8 cellular contexts compared by ENCODE assay signal in genomic region chr16:4371481-4372314, GRCh38. TPM values are rescaled to one million over a fixed set of nuclear protein-coding genes. Genes with fewer than 3 reads are reported as not detected.
DNase-seq lines count a peak whose midpoint lies in the region; TF ChIP-seq lines count a peak whose summit lies in the region.

VASN (plus strand) TSS chr16:4371848; CDS start chr16:4380878, 9,030 bp downstream.

- H2AK5ac ChIP-seq in H9 (ENCODE audit: insufficient read length, low read length), result no peak within 1 kb of the TSS

- peaks cover 5 to 62% (median 14%) of the 10 kb centered on the region in 3 donors for H3K4me1 Mint-ChIP-seq in CD8-positive, alpha-beta memory T cell
- peaks cover 20 to 32% of the 10 kb centered on the region in 2 experiments for H3K4me1 Mint-ChIP-seq in H9
- peaks cover 13% of the 10 kb centered on the region for H3K4me1 Mint-ChIP-seq in activated naive CD4-positive, alpha-beta T cell treated with anti-CD3 and anti-CD28 coated beads, Interleukin-2, amount 50 U/mL, for 24 hours

- TF ChIP-seq CTCF in H9 (conservative IDR thresholded peaks at IDR 0.05), result no peak
- TF ChIP-seq CTCF in osteoblast (IDR thresholded peaks at IDR 0.05; ENCODE audit: extremely low read depth, low read depth, low read length), result no peak

- peaks cover 18% of the 10 kb centered on the region for H3K4me1 ChIP-seq in CD8-positive, alpha-beta memory T cell (ENCODE audit: insufficient read depth, low read length)
- H3K4me1 ChIP-seq in H9 (ENCODE audit: insufficient read depth, low read length) (peaks cover 8% of the 10 kb centered on the region; the same call in 1 of the 2 replicates), osteoblast (ENCODE audit: insufficient read depth, low read length) (peaks cover 57% of the 10 kb centered on the region)

- peaks cover 9% of the 10 kb centered on the region for H3K36me3 ChIP-seq in CD8-positive, alpha-beta memory T cell (ENCODE audit: insufficient read depth, low read length)
- H3K36me3 ChIP-seq in osteoblast (ENCODE audit: insufficient read depth, low read length), result peaks cover 9% of the 10 kb centered on the region

- H3K4ac ChIP-seq in H9 (ENCODE audit: low read depth, low read length), result no peak within 1 kb of the TSS

- H3K27ac ChIP-seq in CD8-positive, alpha-beta memory T cell (ENCODE audit: low read depth, low read length), result peak within 1 kb of the TSS; percentile 67
- H3K27ac ChIP-seq in H9 (ENCODE audit: insufficient read length, low read depth, low read length) (no peak within 1 kb of the TSS), osteoblast (ENCODE audit: low read depth, low read length) (peak within 1 kb of the TSS; percentile 98), temporal lobe (ENCODE audit: low read depth, low read length) (peak within 1 kb of the TSS; percentile 22)

- H4K8ac ChIP-seq in H9 (replicated peaks; ENCODE audit: insufficient read length, low read depth, low read length), result no peak within 1 kb of the TSS

- no peak within 1 kb of the TSS for H2BK120ac ChIP-seq in H9 (ENCODE audit: low read depth, low read length, poor library complexity, severe bottlenecking)

- no peak within 1 kb of the TSS for H3K18ac ChIP-seq in H9 (ENCODE audit: insufficient read length, low read depth, low read length)

- no peaks in the 10 kb centered on the region for H3K9me3 Mint-ChIP-seq in CD8-positive, alpha-beta memory T cell
- H3K9me3 Mint-ChIP-seq in H9, result no peaks in the 10 kb centered on the region
- H3K9me3 Mint-ChIP-seq in activated naive CD4-positive, alpha-beta T cell treated with anti-CD3 and anti-CD28 coated beads, Interleukin-2, amount 50 U/mL, for 24 hours, result no peaks in the 10 kb centered on the region

- H3K9me3 ChIP-seq in CD8-positive, alpha-beta memory T cell (ENCODE audit: low read length), result no peaks in the 10 kb centered on the region
- H3K9me3 ChIP-seq in H9 (ENCODE audit: control insufficient read depth, low read depth, low read length), result no peaks in the 10 kb centered on the region
- no peaks in the 10 kb centered on the region for H3K9me3 ChIP-seq in osteoblast (ENCODE audit: low read depth, low read length)

- H3K27ac Mint-ChIP-seq in CD8-positive, alpha-beta memory T cell, result peak within 1 kb of the TSS; percentile 50 to 85 (median 78)
- peak within 1 kb of the TSS in 1 of 3 experiments; percentile 67; a peak in 1 of 7 replicates for H3K27ac Mint-ChIP-seq in H9
- H3K27ac Mint-ChIP-seq in activated naive CD4-positive, alpha-beta T cell treated with anti-CD3 and anti-CD28 coated beads, Interleukin-2, amount 50 U/mL, for 24 hours, result peak within 1 kb of the TSS; percentile 68

- no peak within 1 kb of the TSS for H3K9ac ChIP-seq in H9 (ENCODE audit: extremely low read depth, insufficient read length, low read length)

- no peak within 1 kb of the TSS for H2BK12ac ChIP-seq in H9 (ENCODE audit: insufficient read length, low read depth, low read length)

- POLR2A ChIA-PET in CD8-positive, alpha-beta memory T cell (lab: Charles Lee), result no interaction called here

- no CpG with 5 or more reads among the region's 86 CpGs for WGBS in H9 (ENCODE audit: extremely low coverage, insufficient read length, low lambda C conversion rate)

- H3K4me3 ChIP-seq in CD8-positive, alpha-beta memory T cell (ENCODE audit: low read length), result peak within 1 kb of the TSS; percentile 60
- peak within 1 kb of the TSS; percentile 100 for H3K4me3 ChIP-seq in osteoblast (ENCODE audit: insufficient read depth, low read length)

- H3K4me2 ChIP-seq in H9 (ENCODE audit: insufficient read depth, insufficient read length, low read length) (peak within 1 kb of the TSS; percentile 58), osteoblast (ENCODE audit: insufficient read depth, low read length) (peak within 1 kb of the TSS; percentile 93)

- no peak within 1 kb of the TSS for H2BK15ac ChIP-seq in H9 (ENCODE audit: low read depth, low read length)

- H4K91ac ChIP-seq in H9 (ENCODE audit: insufficient read length, low read depth, low read length), result no peak within 1 kb of the TSS

- H2AFZ ChIP-seq in H9 (ENCODE audit: low read length) (no peak within 1 kb of the TSS), osteoblast (ENCODE audit: low read length) (no peak within 1 kb of the TSS)

- H3K27me3 ChIP-seq in CD8-positive, alpha-beta memory T cell (ENCODE audit: insufficient read depth, low read length, poor library complexity, severe bottlenecking), result no peaks in the 10 kb centered on the region
- H3K27me3 ChIP-seq in H9 (ENCODE audit: insufficient read depth, low read length), result no peaks in the 10 kb centered on the region
- no peaks in the 10 kb centered on the region for H3K27me3 ChIP-seq in osteoblast (ENCODE audit: insufficient read depth, low read length)

- no peaks in the 10 kb centered on the region for H3K23me2 ChIP-seq in H9 (ENCODE audit: insufficient read length, low read depth, low read length, poor library complexity, severe bottlenecking)

- no peak within 1 kb of the TSS for H3K14ac ChIP-seq in H9 (ENCODE audit: insufficient read depth, low read length)

- no peaks in the 10 kb centered on the region for H3K79me1 ChIP-seq in H9 (ENCODE audit: insufficient read depth, low read depth, low read length, poor library complexity, severe bottlenecking)

- H3K4me3 Mint-ChIP-seq in CD8-positive, alpha-beta memory T cell, result peak within 1 kb of the TSS; percentile 64 to 91 (median 81)
- peak within 1 kb of the TSS; percentile 75 to 94 for H3K4me3 Mint-ChIP-seq in H9
- H3K4me3 Mint-ChIP-seq in activated naive CD4-positive, alpha-beta T cell treated with anti-CD3 and anti-CD28 coated beads, Interleukin-2, amount 50 U/mL, for 24 hours, result peak within 1 kb of the TSS; percentile 82

- H3K56ac ChIP-seq in H9 (ENCODE audit: insufficient read length, low read depth, low read length), result no peak within 1 kb of the TSS

- H4K20me1 ChIP-seq in H9 (ENCODE audit: control insufficient read depth, insufficient read depth, insufficient read length) (no peaks in the 10 kb centered on the region), osteoblast (ENCODE audit: insufficient read depth, low read length) (peaks cover 50% of the 10 kb centered on the region)

- peaks cover 0 to 25% (median 0%) of the 10 kb centered on the region in 3 donors for H3K36me3 Mint-ChIP-seq in CD8-positive, alpha-beta memory T cell
- H3K36me3 Mint-ChIP-seq in H9 (ENCODE audit: insufficient read depth in 1 of 3, low read depth in 3 of 3), result peaks cover 0 to 3% (median 2%) of the 10 kb centered on the region in 3 experiments; a peak in 1 of 7 replicates
- no peaks in the 10 kb centered on the region for H3K36me3 Mint-ChIP-seq in activated naive CD4-positive, alpha-beta T cell treated with anti-CD3 and anti-CD28 coated beads, Interleukin-2, amount 50 U/mL, for 24 hours

- H3K79me2 ChIP-seq in H9 (ENCODE audit: insufficient read depth, low read length), result peaks cover 1% of the 10 kb centered on the region; the same call in 1 of the 2 replicates
- peaks cover 47% of the 10 kb centered on the region for H3K79me2 ChIP-seq in osteoblast (ENCODE audit: insufficient read depth, low read length)

- no peak within 1 kb of the TSS for H3T11ph ChIP-seq in H9 (ENCODE audit: low read length)

- no peak within 1 kb of the TSS for H2BK5ac ChIP-seq in H9 (ENCODE audit: insufficient read length, low read length)

- DNase-seq in CD8-positive, alpha-beta memory T cell, result peak; percentile 66 to 79 (median 68)
- peak; percentile 79 for DNase-seq in H9
- DNase-seq in SK-N-DZ (ENCODE audit: low spot score), result peak; percentile 84
- DNase-seq in head of caudate nucleus, result peak in 41 of 42 donors; percentile 56 to 93 (median 83)
- DNase-seq in osteoblast (ENCODE audit: insufficient read length, low spot score, missing footprints), result peak; percentile 99
- no peak for DNase-seq in NCI-H2196 (lab: John Stamatoyannopoulos, UW; ENCODE audit: unreplicated experiment)

- H4K5ac ChIP-seq in H9 (ENCODE audit: insufficient read length, low read depth, low read length), result no peak within 1 kb of the TSS

- no peak within 1 kb of the TSS for H3K23ac ChIP-seq in H9 (ENCODE audit: insufficient read length, low read depth, low read length)

- H2BK20ac ChIP-seq in H9 (ENCODE audit: low read depth, low read length, poor library complexity, severe bottlenecking), result no peak within 1 kb of the TSS

- CTCF ChIA-PET in CD8-positive, alpha-beta memory T cell (lab: Charles Lee), result interaction anchor here (2.0 to 2.2 kb wide), 2 partner anchors 13 to 31 kb away, joined by 5 to 7 read pairs; no protein-coding TSS in a partner anchor

- intact Hi-C loops in head of caudate nucleus (cut with DNase I), result no loop called here

- no peaks in the 10 kb centered on the region for H3K27me3 Mint-ChIP-seq in CD8-positive, alpha-beta memory T cell
- no peaks in the 10 kb centered on the region for H3K27me3 Mint-ChIP-seq in H9 (ENCODE audit: low read depth)
- no peaks in the 10 kb centered on the region for H3K27me3 Mint-ChIP-seq in activated naive CD4-positive, alpha-beta T cell treated with anti-CD3 and anti-CD28 coated beads, Interleukin-2, amount 50 U/mL, for 24 hours

RNA-seq across cellular contexts. Expression of gene VASN, which starts in this region (rescaled TPM):
- under 1 TPM in 1 of 2 experiments, not detected in 1; 0.31 TPM for total RNA-seq in CD8-positive, alpha-beta memory T cell
- polyA plus RNA-seq in CD8-positive, alpha-beta memory T cell, result not detected
- total RNA-seq in H9 (2021) (10.8 and 11.0 TPM in 2 replicates), osteoblast (202 and 217 TPM in 2 replicates), temporal lobe (2.5 TPM)
- polyA plus RNA-seq in SK-N-DZ (2014; cell fraction: cytosol; rRNA removed), result 7.4 and 7.9 TPM in 2 replicates
- 3.4 and 4.9 TPM in 2 replicates for polyA plus RNA-seq in SK-N-DZ (2014; cell fraction: nucleus; rRNA removed)

Comparison
In these comparisons a context has a peak if more than half of its experiments do, and no peak if none do; other contexts are left out.
1. RNA of gene VASN (total RNA-seq): 202 to 217 TPM in osteoblast; 10.8 to 11.0 TPM in H9, 2.5 TPM in temporal lobe (single experiment) and 0.31 TPM in CD8-positive, alpha-beta memory T cell; every median in the first group is over 10 times any median in the second.
2. Peak in DNase-seq, H3K4me3 ChIP-seq and H3K27ac ChIP-seq in CD8-positive, alpha-beta memory T cell; RNA of the gene not detected or under 1 TPM.
3. Peak in every context shown above with its lines, with median percentiles within 50 percentile points of each other: H3K4me3 Mint-ChIP-seq.